ENCODE assay signal across 9 cellular contexts in the genomic region with DNA sequence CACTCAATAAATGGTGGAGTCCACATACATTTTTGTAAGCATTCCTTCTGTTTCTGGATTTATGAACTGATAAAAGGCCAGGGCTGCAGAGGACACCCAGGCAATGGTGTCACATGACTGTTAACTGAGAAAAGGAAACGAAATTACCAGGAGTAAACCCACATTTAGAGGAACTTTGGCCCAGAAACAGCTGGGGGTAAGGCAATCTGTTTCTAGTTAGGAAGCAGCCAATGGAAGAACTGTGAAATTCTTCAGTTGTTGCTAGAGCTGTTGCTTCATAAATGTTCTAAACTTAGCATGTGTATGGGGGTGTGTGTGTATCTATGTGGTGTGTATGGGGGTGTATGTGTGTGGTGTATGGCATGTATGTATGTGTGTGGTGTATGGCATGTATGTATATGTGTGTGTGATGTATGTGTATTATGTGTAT. TPM values are rescaled to one million over a fixed set of nuclear protein-coding genes. Genes with fewer than 3 reads are reported as not detected.
A peak's percentile ranks its signal among the peaks of the same experiment; 100 is the strongest.
DNase-seq lines count a peak whose midpoint lies in the region; ATAC-seq and TF ChIP-seq lines count a peak whose summit lies in the region.
"Had no signal": no experiment of that assay in that cellular context is flagged by ENCODE, and none has a peak within 500 bp of the region (broad histone marks: within the 10 kb centered on the region; RNA-seq: fewer than 3 reads in every experiment).

No MANE protein-coding gene starts in this region.

- H4K20me1 ChIP-seq in Karpas-422 (ENCODE audit: insufficient read depth, low read depth, low read length): no peaks in the 10 kb centered on the region

- no peak overlapping the region for H3K9ac ChIP-seq in Karpas-422 (ENCODE audit: low read length)

- ATAC-seq in GM19328 (IDR thresholded peaks at IDR 0.05; ENCODE audit: unreplicated experiment): no peak

- no peaks in the 10 kb centered on the region for H3K9me3 ChIP-seq in Karpas-422 (ENCODE audit: low read length)

- no peak overlapping the region for H3K27ac ChIP-seq in Karpas-422 (ENCODE audit: low read length)

- H3K27me3 Mint-ChIP-seq in brain (no peaks in the 10 kb centered on the region), endothelial cell (ENCODE audit: unreplicated experiment) (peaks cover 1% of the 10 kb centered on the region)

- H3K9me3 Mint-ChIP-seq in brain (no peaks in the 10 kb centered on the region), endothelial cell (ENCODE audit: unreplicated experiment) (no peaks in the 10 kb centered on the region)

- peak overlapping the region; percentile 9 for H3K4me2 ChIP-seq in Karpas-422 (ENCODE audit: low read depth, low read length, poor library complexity, severe bottlenecking)

- no peaks in the 10 kb centered on the region for H3K9me2 ChIP-seq in Karpas-422 (replicated peaks; ENCODE audit: insufficient read depth, low read length)

- DNase-seq in AG09319 (ENCODE audit: extremely low read depth, low read depth) (peak; percentile 71), Karpas-422 (no peak), myocyte (ENCODE audit: low read depth) (peak; percentile 61), NCI-H748 (lab: John Stamatoyannopoulos, UW; ENCODE audit: unreplicated experiment) (no peak), activated gamma-delta T cell (lab: John Stamatoyannopoulos, UW) (no peak), endothelial cell (ENCODE audit: low spot score) (no peak)

- no peak overlapping the region for H2AFZ ChIP-seq in Karpas-422 (ENCODE audit: low read length)

- no peaks in the 10 kb centered on the region for H3K36me3 ChIP-seq in Karpas-422 (ENCODE audit: insufficient read depth, low read length)

- H3K36me3 Mint-ChIP-seq in brain (no peaks in the 10 kb centered on the region), endothelial cell (ENCODE audit: low read depth, unreplicated experiment) (no peaks in the 10 kb centered on the region)

- peaks cover 59% of the 10 kb centered on the region for H3K4me1 Mint-ChIP-seq in brain
- peaks cover 10% of the 10 kb centered on the region for H3K4me1 Mint-ChIP-seq in endothelial cell (ENCODE audit: unreplicated experiment)

- H3K27me3 ChIP-seq in Karpas-422 (ENCODE audit: low read length): no peaks in the 10 kb centered on the region

- H3K4me3 Mint-ChIP-seq in brain: peak overlapping the region in 1 of 5 experiments; percentile 6
- H3K4me3 Mint-ChIP-seq in endothelial cell (ENCODE audit: unreplicated experiment): no peak overlapping the region
- H3K4me3 Mint-ChIP-seq: neural crest cell had no signal

- H3K4me1 ChIP-seq in Karpas-422 (ENCODE audit: low read length): peaks cover 43% of the 10 kb centered on the region

- no peak overlapping the region for H3K4me3 ChIP-seq in Karpas-422 (ENCODE audit: low read length)

- H3K79me2 ChIP-seq in Karpas-422 (ENCODE audit: low read length): no peaks in the 10 kb centered on the region

- H3K27ac Mint-ChIP-seq in brain (peak overlapping the region in 4 of 5 experiments; percentile 26 to 85 (median 83)), endothelial cell (ENCODE audit: unreplicated experiment) (no peak overlapping the region)

- TF ChIP-seq CTCF in AG09319 (IDR thresholded peaks at IDR 0.05; ENCODE audit: low read depth, low read length) (no peak), brain (conservative IDR thresholded peaks at IDR 0.05) (no peak), endothelial cell (IDR thresholded peaks at IDR 0.05; ENCODE audit: unreplicated experiment) (no peak)

RNA-seq across cellular contexts. Expression of gene PDCD4, which starts 11.8 kb away (rescaled TPM):
- 40.0 and 77.4 TPM in 2 replicates for total RNA-seq in Karpas-422 (2014; rRNA removed; shearing (Covaris generic); ENCODE audit: low replicate concordance)
- 37.4 TPM for polyA plus RNA-seq in brain (ENCODE audit: insufficient read depth, low read depth, low replicate concordance)
- total RNA-seq in myocyte (36.2 and 37.0 TPM in 2 replicates), endothelial cell (ENCODE audit: unreplicated experiment) (50.4 TPM)
- 112 TPM for polyA plus RNA-seq in myocyte (2012)

RNA-seq across cellular contexts. Expression of gene BBIP1, which starts 59.0 kb away (rescaled TPM):
- total RNA-seq in Karpas-422 (2014; rRNA removed; shearing (Covaris generic); ENCODE audit: low replicate concordance): 6.3 and 53.8 TPM in 2 replicates
- polyA plus RNA-seq in brain (ENCODE audit: insufficient read depth, low read depth, low replicate concordance): 32.5 TPM
- 18.4 and 22.3 TPM in 2 replicates for total RNA-seq in myocyte
- polyA plus RNA-seq in myocyte (2012): 25.7 TPM
- total RNA-seq in endothelial cell (ENCODE audit: unreplicated experiment): 23.6 TPM

RNA-seq across cellular contexts. Expression of gene SHOC2, which starts 59.4 kb away (rescaled TPM):
- total RNA-seq in Karpas-422 (2014; rRNA removed; shearing (Covaris generic); ENCODE audit: low replicate concordance): 10.4 and 30.8 TPM in 2 replicates
- 10.1 TPM for polyA plus RNA-seq in brain (ENCODE audit: insufficient read depth, low read depth, low replicate concordance)
- total RNA-seq in myocyte (32.4 and 32.6 TPM in 2 replicates), endothelial cell (ENCODE audit: unreplicated experiment) (48.9 TPM)
- polyA plus RNA-seq in myocyte (2012): 18.9 TPM

Comparison
In these comparisons a context has a peak if more than half of its experiments do, and no peak if none do; other contexts are left out.
1. DNase-seq: peak in AG09319 (single experiment) and myocyte (single experiment); none in Karpas-422 (single experiment), NCI-H748 (single experiment), activated gamma-delta T cell (single experiment) and endothelial cell (single experiment).